Comparison of ENCODE assay signal across 28 cellular contexts in the genomic region with DNA sequence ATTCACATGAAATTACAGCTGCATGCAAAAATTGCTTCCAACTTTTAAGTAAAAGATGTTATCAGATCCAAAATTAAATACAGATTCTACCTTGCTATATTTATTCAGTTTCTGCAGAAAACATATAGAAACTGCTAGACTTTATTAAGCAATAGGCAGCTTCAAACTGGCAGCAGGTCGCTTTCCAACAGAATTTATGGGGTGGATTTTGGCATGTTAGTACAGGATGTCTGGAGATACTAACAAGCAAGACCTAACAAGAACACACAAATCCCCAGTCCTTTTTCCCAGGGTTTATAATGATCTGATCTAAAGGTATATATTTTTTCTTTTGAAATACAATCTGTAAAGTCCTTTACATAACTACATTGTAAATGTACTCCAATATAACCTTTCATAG.
"Had no signal": no experiment of that assay in that cellular context is flagged by ENCODE, and none has a peak within 500 bp of the region (broad histone marks: within the 10 kb centered on the region; RNA-seq: fewer than 3 reads in every experiment).

No MANE protein-coding gene starts in this region.

- H3K4me1 Mint-ChIP-seq: activated B cell treated with CpG ODN at 0.5 μM for 24 hours; activated CD4-positive, alpha-beta T cell treated with anti-CD3 and anti-CD28 coated beads for 36 hours; immature natural killer cell had no signal

- DNase-seq: activated B cell treated with CpG ODN at 0.5 μM for 24 hours; activated CD4-positive, alpha-beta T cell treated with anti-CD3 and anti-CD28 coated beads for 36 hours; activated CD4-positive, alpha-beta T cell treated with anti-CD3 and anti-CD28 coated beads, Interleukin-2, amount 50 U/mL, for 4 hours; activated CD8-positive, alpha-beta memory T cell treated with anti-CD3 and anti-CD28 coated beads, Interleukin-2, amount 50 U/mL, for 48 hours; activated naive CD4-positive, alpha-beta T cell; activated T-cell treated with anti-CD3 and anti-CD28 coated beads, Interleukin-2, amount 50 U/mL, for 4 hours; adrenal gland; colonic mucosa; endodermal cell; foreskin melanocyte; glutamatergic neuron; immature natural killer cell; kidney glomerular epithelial cell; left lung; ovary; right lobe of liver; stimulated activated CD4-positive, alpha-beta T cell treated with anti-CD3 and anti-CD28 coated beads, Interleukin-1b, Interleukin-23, amount 100 ng/mL, for 48 hours; substantia nigra; T1000; tibial artery had no signal

- H3K27ac ChIP-seq: adrenal gland, colonic mucosa, hepatocyte, left lung, ovary, right lobe of liver, tibial artery had no signal

- H3K27me3 ChIP-seq: adrenal gland, colonic mucosa, hepatocyte, left lung, ovary, right lobe of liver, tibial artery had no signal

- H3K4me3 Mint-ChIP-seq: activated B cell treated with CpG ODN at 0.5 μM for 24 hours; activated CD4-positive, alpha-beta T cell treated with anti-CD3 and anti-CD28 coated beads for 36 hours; activated naive CD8-positive, alpha-beta T cell; activated T-cell treated with anti-CD3 and anti-CD28 coated beads, Interleukin-2, amount 50 U/mL, for 4 hours; endodermal cell; immature natural killer cell; mesothelial cell of epicardium; natural killer cell treated with Interleukin-12 subunit alpha and Interleukin-12 subunit beta and Interleukin-15 and Interleukin-18, amount 100 ng/mL, for 72 hours; stimulated activated naive CD8-positive, alpha-beta T cell treated with anti-CD3 and anti-CD28 coated beads, Interleukin-15, Interleukin-2, amounts not matched to agents 100 ng/mL and 50 ng/mL, for 24 hours; T-helper 1 cell treated with Interleukin-12 subunit alpha and Interleukin-12 subunit beta and Interleukin-4 antibody, amounts not matched to agents 30 μg/mL and 1 μg/mL, for 36 hours had no signal

- H3K4me3 ChIP-seq: adrenal gland, colonic mucosa, hepatocyte, left lung, ovary, right lobe of liver, skin epidermis, tibial artery had no signal

- H3K27ac Mint-ChIP-seq: activated B cell treated with CpG ODN at 0.5 μM for 24 hours; activated CD4-positive, alpha-beta T cell treated with anti-CD3 and anti-CD28 coated beads for 36 hours; activated naive CD8-positive, alpha-beta T cell; activated T-helper 2 cell treated with anti-CD3 and anti-CD28 coated beads, Interferon-gamma antibody, Interleukin-2, Interleukin-4, amounts not matched to agents 10 μg/mL and 5 μg/mL and 100 μg/mL, durations not matched to agents 14 hours and 24 hours and 36 hours; endodermal cell; immature natural killer cell; mesothelial cell of epicardium; natural killer cell treated with Interleukin-12 subunit alpha and Interleukin-12 subunit beta and Interleukin-15 and Interleukin-18, amount 100 ng/mL, for 72 hours; stimulated activated naive CD8-positive, alpha-beta T cell treated with anti-CD3 and anti-CD28 coated beads, Interleukin-15, Interleukin-2, amounts not matched to agents 100 ng/mL and 50 ng/mL, for 24 hours; T-helper 1 cell treated with Interleukin-12 subunit alpha and Interleukin-12 subunit beta and Interleukin-4 antibody, amounts not matched to agents 30 μg/mL and 1 μg/mL, for 36 hours had no signal

- H3K36me3 Mint-ChIP-seq: activated naive CD8-positive, alpha-beta T cell; immature natural killer cell; mesothelial cell of epicardium; natural killer cell treated with Interleukin-12 subunit alpha and Interleukin-12 subunit beta and Interleukin-15 and Interleukin-18, amount 100 ng/mL, for 72 hours had no signal

- H3K36me3 ChIP-seq: adrenal gland, colonic mucosa, left lung, ovary, right lobe of liver, tibial artery had no signal

- H3K9me3 ChIP-seq: adrenal gland, colonic mucosa, left lung, ovary, right lobe of liver, tibial artery had no signal

- H3K4me1 ChIP-seq: colonic mucosa, left lung had no signal

- H3K27me3 Mint-ChIP-seq: activated B cell treated with CpG ODN at 0.5 μM for 24 hours; natural killer cell treated with Interleukin-12 subunit alpha and Interleukin-12 subunit beta and Interleukin-15 and Interleukin-18, amount 100 ng/mL, for 72 hours had no signal

- H3K9me3 Mint-ChIP-seq: activated B cell treated with CpG ODN at 0.5 μM for 24 hours; activated T-cell treated with anti-CD3 and anti-CD28 coated beads, Interleukin-2, amount 50 U/mL, for 4 hours; activated T-helper 2 cell treated with anti-CD3 and anti-CD28 coated beads, Interferon-gamma antibody, Interleukin-2, Interleukin-4, amounts not matched to agents 10 μg/mL and 5 μg/mL and 100 μg/mL, durations not matched to agents 14 hours and 24 hours and 36 hours; endodermal cell; immature natural killer cell; mesothelial cell of epicardium; natural killer cell treated with Interleukin-12 subunit alpha and Interleukin-12 subunit beta and Interleukin-15 and Interleukin-18, amount 100 ng/mL, for 72 hours; stimulated activated naive CD8-positive, alpha-beta T cell treated with anti-CD3 and anti-CD28 coated beads, Interleukin-15, Interleukin-2, amounts not matched to agents 100 ng/mL and 50 ng/mL, for 24 hours; T-helper 1 cell treated with Interleukin-12 subunit alpha and Interleukin-12 subunit beta and Interleukin-4 antibody, amounts not matched to agents 30 μg/mL and 1 μg/mL, for 36 hours had no signal
